12 cellular contexts compared by ENCODE assay signal in genomic region chr16:82761858-82762257, GRCh38.
A peak's percentile ranks its signal among the peaks of the same experiment; 100 is the strongest.
DNase-seq lines count a peak whose midpoint lies in the region; ATAC-seq and TF ChIP-seq lines count a peak whose summit lies in the region.
"Had no signal": no experiment of that assay in that cellular context is flagged by ENCODE, and none has a peak within 500 bp of the region (broad histone marks: within the 10 kb centered on the region; RNA-seq: fewer than 3 reads in every experiment).

No MANE protein-coding gene starts in this region.

- ATAC-seq in stimulated activated effector memory CD8-positive, alpha-beta T cell treated with anti-CD3 and anti-CD28 coated beads, Interleukin-12 subunit alpha, Interleukin-12 subunit beta, amount 100 ng/mL, for 72 hours: no peak
- ATAC-seq: A549; activated CD4-positive, alpha-beta T cell treated with anti-CD3 and anti-CD28 coated beads for 36 hours had no signal

- 29 to 46% methylated on average over 3 of the region's 3 CpGs for WGBS in tibial nerve, 2 donors

- no peaks in the 10 kb centered on the region for H3K27me3 ChIP-seq in tibial nerve

- H3K36me3 Mint-ChIP-seq in stimulated activated effector memory CD8-positive, alpha-beta T cell treated with anti-CD3 and anti-CD28 coated beads, Interleukin-12 subunit alpha, Interleukin-12 subunit beta, amount 100 ng/mL, for 72 hours: no peaks in the 10 kb centered on the region

- peak overlapping the region in 1 of 4 donors; percentile 21 for H3K4me3 ChIP-seq in tibial nerve
- H3K4me3 ChIP-seq: A549, lung had no signal

- peak overlapping the region in 1 of 4 donors; percentile 23 for H3K27ac ChIP-seq in tibial nerve
- H3K27ac ChIP-seq: A549 had no signal

- no peaks in the 10 kb centered on the region for H3K9me3 ChIP-seq in tibial nerve
- H3K9me3 ChIP-seq: A549 had no signal

- TF ChIP-seq POLR2A in tibial nerve (IDR thresholded peaks at IDR 0.05): no peak

- no peaks in the 10 kb centered on the region for H3K36me3 ChIP-seq in tibial nerve

- H3K4me1 Mint-ChIP-seq in stimulated activated effector memory CD8-positive, alpha-beta T cell treated with anti-CD3 and anti-CD28 coated beads, Interleukin-12 subunit alpha, Interleukin-12 subunit beta, amount 100 ng/mL, for 72 hours: peaks cover 16% of the 10 kb centered on the region

- TF ChIP-seq CTCF in tibial nerve (IDR thresholded peaks at IDR 0.05): no peak

- H3K4me3 Mint-ChIP-seq in stimulated activated effector memory CD8-positive, alpha-beta T cell treated with anti-CD3 and anti-CD28 coated beads, Interleukin-12 subunit alpha, Interleukin-12 subunit beta, amount 100 ng/mL, for 72 hours: peak overlapping the region; percentile 3
- H3K4me3 Mint-ChIP-seq: activated CD4-positive, alpha-beta T cell treated with anti-CD3 and anti-CD28 coated beads for 36 hours; dendritic cell treated with granulocyte-macrophage colony-stimulating factor and Interleukin-4, amounts not matched to agents 40 ng/mL and 50 ng/mL, for 4 days had no signal

- DNase-seq in NCI-H1092 treated with DMSO at 0.1 percent for 48 hours (lab: John Stamatoyannopoulos, UW) (peak; percentile 57), NCI-H1092 (lab: John Stamatoyannopoulos, UW) (no peak), amniotic epithelial cell (ENCODE audit: low read depth) (peak; percentile 6), hepatic stellate cell (ENCODE audit: low spot score) (peak; percentile 21), NCI-H2227 (lab: John Stamatoyannopoulos, UW; ENCODE audit: unreplicated experiment) (no peak), epidermal melanocyte (ENCODE audit: insufficient read length, low spot score) (no peak), tibial nerve (ENCODE audit: low spot score in 2 of 2) (no peak)
- no peak for DNase-seq in stimulated activated effector memory CD8-positive, alpha-beta T cell treated with anti-CD3 and anti-CD28 coated beads, Interleukin-12 subunit alpha, Interleukin-12 subunit beta, amount 100 ng/mL, for 72 hours (ENCODE audit: low spot score in 2 of 2)
- DNase-seq: activated CD4-positive, alpha-beta T cell treated with anti-CD3 and anti-CD28 coated beads for 36 hours had no signal

- TF ChIP-seq EP300 in tibial nerve (IDR thresholded peaks at IDR 0.05): no peak

- peaks cover 0 to 17% (median 0%) of the 10 kb centered on the region in 4 donors for H3K4me1 ChIP-seq in tibial nerve
- H3K4me1 ChIP-seq: A549 had no signal

- H3K9me3 Mint-ChIP-seq in stimulated activated effector memory CD8-positive, alpha-beta T cell treated with anti-CD3 and anti-CD28 coated beads, Interleukin-12 subunit alpha, Interleukin-12 subunit beta, amount 100 ng/mL, for 72 hours: no peaks in the 10 kb centered on the region
- H3K9me3 Mint-ChIP-seq: dendritic cell treated with granulocyte-macrophage colony-stimulating factor and Interleukin-4, amounts not matched to agents 40 ng/mL and 50 ng/mL, for 4 days had no signal

- H3K27ac Mint-ChIP-seq in stimulated activated effector memory CD8-positive, alpha-beta T cell treated with anti-CD3 and anti-CD28 coated beads, Interleukin-12 subunit alpha, Interleukin-12 subunit beta, amount 100 ng/mL, for 72 hours: no peak overlapping the region
- H3K27ac Mint-ChIP-seq: activated CD4-positive, alpha-beta T cell treated with anti-CD3 and anti-CD28 coated beads for 36 hours; dendritic cell treated with granulocyte-macrophage colony-stimulating factor and Interleukin-4, amounts not matched to agents 40 ng/mL and 50 ng/mL, for 4 days had no signal

Comparison
In these comparisons a context has a peak if more than half of its experiments do, and no peak if none do; other contexts are left out.
1. DNase-seq: peak in NCI-H1092 treated with DMSO at 0.1 percent for 48 hours (single experiment), amniotic epithelial cell (single experiment) and hepatic stellate cell (single experiment); none in NCI-H1092 (single experiment), stimulated activated effector memory CD8-positive, alpha-beta T cell treated with anti-CD3 and anti-CD28 coated beads, Interleukin-12 subunit alpha, Interleukin-12 subunit beta, amount 100 ng/mL, for 72 hours (0 of 2), NCI-H2227 (single experiment), epidermal melanocyte (single experiment) and tibial nerve (0 of 2).